In the genomic region with DNA sequence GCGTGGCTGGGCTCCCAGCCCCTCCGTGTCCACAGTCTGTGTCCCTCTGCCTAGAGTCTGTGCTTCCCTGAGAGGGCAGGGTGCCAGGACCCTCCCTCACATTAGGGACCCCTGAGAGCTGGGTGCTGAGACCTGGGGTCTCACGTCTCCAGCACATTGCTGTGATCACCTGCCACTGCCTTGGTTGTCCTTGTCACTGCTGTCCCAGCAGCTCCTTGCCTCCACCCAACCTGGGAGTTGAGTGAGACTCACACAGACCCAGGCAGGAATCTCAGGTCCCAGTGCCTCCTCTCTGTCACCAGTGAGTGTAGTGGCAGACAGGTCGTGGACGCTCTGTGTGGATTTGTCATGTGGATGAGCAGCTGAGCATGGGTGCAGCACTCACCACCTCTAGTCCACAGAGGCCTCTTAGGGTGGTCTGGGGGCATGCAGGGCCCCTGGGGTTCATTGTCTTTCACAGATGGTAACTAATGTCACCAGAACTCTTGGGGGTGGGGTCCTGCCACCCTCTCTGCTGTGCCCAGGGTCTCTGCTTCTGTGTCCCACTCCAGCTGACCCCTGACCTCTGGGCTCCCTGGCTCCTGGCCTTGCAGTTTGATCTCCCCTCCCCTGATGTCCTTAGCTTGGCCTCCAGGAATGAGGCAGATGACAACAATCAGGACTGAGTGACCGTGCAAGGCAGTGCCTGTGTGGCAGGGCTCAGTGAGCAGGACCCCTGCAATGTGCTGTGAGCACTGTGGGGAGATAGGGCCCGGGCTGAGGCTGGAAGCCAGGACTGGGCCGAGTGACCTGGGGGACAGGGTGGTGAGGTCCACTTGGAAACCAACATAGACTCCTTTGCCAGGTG, we compare ENCODE assay signal across 26 cellular contexts.
"Had no signal": no experiment of that assay in that cellular context is flagged by ENCODE, and none has a peak within 500 bp of the region (broad histone marks: within the 10 kb centered on the region; RNA-seq: fewer than 3 reads in every experiment).

No MANE protein-coding gene starts in this region.

- H3K9me3 Mint-ChIP-seq: endodermal cell; immature natural killer cell; natural killer cell; stimulated activated naive CD8-positive, alpha-beta T cell treated with anti-CD3 and anti-CD28 coated beads, Interleukin-15, amount 100 ng/mL, for 72 hours had no signal

- H3K4me1 ChIP-seq: uterus had no signal

- ATAC-seq: heart right ventricle; left ventricle myocardium superior; lower lobe of right lung; natural killer cell; right lobe of liver; stimulated activated naive CD8-positive, alpha-beta T cell treated with anti-CD3 and anti-CD28 coated beads, Interleukin-15, amount 100 ng/mL, for 72 hours; upper lobe of right lung had no signal

- H3K27ac ChIP-seq: dorsolateral prefrontal cortex, esophagus squamous epithelium, heart right ventricle, lower lobe of right lung, neutrophil, parathyroid adenoma, right lobe of liver, suprapubic skin, transverse colon, upper lobe of right lung, uterus had no signal

- H3K4me3 ChIP-seq: dorsolateral prefrontal cortex, esophagus squamous epithelium, heart right ventricle, lower lobe of right lung, right lobe of liver, suprapubic skin, transverse colon, upper lobe of right lung, uterus had no signal

- H3K27ac Mint-ChIP-seq: endodermal cell, natural killer cell, progenitor cell of endocrine pancreas had no signal

- H3K36me3 ChIP-seq: uterus had no signal

- DNase-seq: dorsolateral prefrontal cortex; effector CD8-positive, alpha-beta T cell; esophagus squamous epithelium; foreskin melanocyte; glutamatergic neuron; heart right ventricle; hippocampal formation; immature natural killer cell; kidney glomerular epithelial cell; left ventricle myocardium superior; lower lobe of right lung; natural killer cell; right lobe of liver; small intestine; stimulated activated CD4-positive, alpha-beta T cell treated with anti-CD3 and anti-CD28 coated beads, Interleukin-15, amount 100 ng/mL, for 24 hours; stimulated activated CD4-positive, alpha-beta T cell treated with anti-CD3 and anti-CD28 coated beads, Interleukin-2, amount 100 ng/mL, for 48 hours; stimulated activated naive CD4-positive, alpha-beta T cell; stimulated activated naive CD8-positive, alpha-beta T cell treated with anti-CD3 and anti-CD28 coated beads, Interleukin-15, amount 100 ng/mL, for 72 hours; transverse colon; upper lobe of right lung; uterus had no signal

- H3K36me3 Mint-ChIP-seq: natural killer cell had no signal

- H3K4me3 Mint-ChIP-seq: endodermal cell; immature natural killer cell; natural killer cell; stimulated activated naive CD8-positive, alpha-beta T cell treated with anti-CD3 and anti-CD28 coated beads, Interleukin-15, amount 100 ng/mL, for 72 hours had no signal

- H3K9me3 ChIP-seq: esophagus squamous epithelium, heart right ventricle, lower lobe of right lung, neutrophil, right lobe of liver, suprapubic skin, transverse colon, upper lobe of right lung, uterus had no signal

- H3K27me3 ChIP-seq: dorsolateral prefrontal cortex, esophagus squamous epithelium, heart right ventricle, right lobe of liver, suprapubic skin, transverse colon, upper lobe of right lung, uterus had no signal

- H3K27me3 Mint-ChIP-seq: stimulated activated naive CD8-positive, alpha-beta T cell treated with anti-CD3 and anti-CD28 coated beads, Interleukin-15, amount 100 ng/mL, for 72 hours had no signal
